Comparison of ENCODE assay signal across 8 cellular contexts in the genomic region with DNA sequence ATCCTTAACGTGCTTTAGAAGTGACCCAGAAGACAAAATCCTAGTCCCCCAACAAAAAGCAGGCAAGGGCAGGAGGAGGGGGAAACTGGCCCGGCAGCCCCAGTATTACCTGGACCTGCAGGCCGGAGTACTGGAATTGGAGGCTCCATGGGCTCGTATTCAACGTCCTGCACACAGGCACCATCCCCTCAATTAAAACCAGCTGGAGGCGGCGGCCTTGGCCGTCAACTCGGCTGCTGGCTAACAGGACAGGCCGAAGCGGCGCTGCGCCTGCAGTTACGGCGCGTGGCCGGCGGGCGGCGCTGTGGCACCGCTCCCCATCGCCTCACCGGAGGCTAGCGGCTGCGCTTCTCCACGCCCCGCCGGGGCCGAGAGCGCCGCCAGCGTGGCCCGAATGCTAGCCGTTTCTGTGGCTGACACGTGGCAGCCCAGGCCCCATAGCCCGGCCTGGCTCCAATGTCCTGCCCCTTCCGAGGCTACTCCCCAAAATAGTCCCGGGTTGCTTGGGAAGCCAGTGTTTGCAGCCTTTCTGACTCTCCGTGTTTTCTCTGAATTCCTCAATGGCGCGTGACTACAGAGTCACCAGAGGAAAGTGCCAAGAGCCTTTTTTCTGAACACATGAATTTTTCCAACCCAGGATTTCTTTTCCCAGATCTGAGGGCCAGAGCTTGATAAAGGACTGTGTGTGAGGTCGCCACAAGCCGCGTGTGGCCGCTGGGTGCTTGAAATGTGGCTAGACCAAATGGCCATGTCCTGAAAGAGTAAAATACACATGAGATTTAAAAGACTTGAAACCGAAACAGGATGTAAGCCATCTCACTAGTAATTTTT.
DNase-seq lines count a peak whose midpoint lies in the region; ATAC-seq, FAIRE-seq and TF ChIP-seq lines count a peak whose summit lies in the region.

No MANE protein-coding gene starts in this region.

- peaks cover 1% of the 10 kb centered on the region for H3K27me3 Mint-ChIP-seq in activated naive CD8-positive, alpha-beta T cell

- FAIRE-seq in pancreas (lab: Jason Lieb, UNC), result no peak

- peak overlapping the region; percentile 31; the same call in 1 of the 2 replicates for H3K27ac ChIP-seq in SK-N-MC
- peak overlapping the region; percentile 71 to 93 (median 89) for H3K27ac ChIP-seq in pancreas
- H3K27ac ChIP-seq in tibial artery, result peak overlapping the region; percentile 81 to 85

- DNase-seq in GM04503 (ENCODE audit: low read depth) (peak; percentile 90), HCEC 1CT (peak; percentile 99), MG63 (peak; percentile 97), SK-N-MC (ENCODE audit: low read depth, low spot score) (peak; percentile 26), head of caudate nucleus (peak; percentile 73 to 95 (median 88)), pancreas (peak; percentile 89 to 97 (median 96)), tibial artery (peak; percentile 93 to 97)

- H3K9me3 ChIP-seq in MG63 (no peaks in the 10 kb centered on the region), SK-N-MC (ENCODE audit: low read depth, low read length) (no peaks in the 10 kb centered on the region), pancreas (no peaks in the 10 kb centered on the region), tibial artery (no peaks in the 10 kb centered on the region)

- intact Hi-C loops in head of caudate nucleus (cut with DNase I) (loop anchor here (2.0 to 10.0 kb wide), 2 partner anchors 169 to 249 kb away; partner anchors contain the start of genes AIDA and BROX), pancreas (cut with DNase I) (loop anchor here in 2 of 3 donors (5.0 to 10.0 kb wide), 2 partner anchors 167 to 169 kb away; no protein-coding TSS in a partner anchor), tibial artery (cut with DNase I; ENCODE audit: low total_unique reads) (loop anchor here (1.0 to 5.0 kb wide), 2 partner anchors 152 to 169 kb away; partner anchors contain the start of gene MIA3)

- ATAC-seq in pancreas, result peak; percentile 95 to 98 (median 98)

- peak overlapping the region; percentile 93 for H3K27ac Mint-ChIP-seq in activated naive CD8-positive, alpha-beta T cell

- H3K4me1 ChIP-seq in pancreas (peaks cover 5 to 14% (median 10%) of the 10 kb centered on the region in 3 donors), tibial artery (peaks cover 0 to 11% (median 0%) of the 10 kb centered on the region in 4 donors)

- H3K36me3 Mint-ChIP-seq in activated naive CD8-positive, alpha-beta T cell, result no peaks in the 10 kb centered on the region

- TF ChIP-seq CTCF in pancreas (IDR thresholded peaks at IDR 0.05) (peak; percentile 99 to 100 (median 100)), tibial artery (IDR thresholded peaks at IDR 0.05) (peak; percentile 99 to 100)

- H3K9ac ChIP-seq in SK-N-MC (ENCODE audit: insufficient read length), result peak overlapping the region; percentile 86

- peak overlapping the region; percentile 48 for H3K4me3 ChIP-seq in MG63
- peak overlapping the region; percentile 83 for H3K4me3 ChIP-seq in SK-N-MC
- H3K4me3 ChIP-seq in pancreas, result peak overlapping the region in 3 of 4 donors; percentile 6 to 36 (median 31)
- H3K4me3 ChIP-seq in tibial artery, result peak overlapping the region; percentile 50 to 52

- H3K36me3 ChIP-seq in MG63, result no peaks in the 10 kb centered on the region
- no peaks in the 10 kb centered on the region for H3K36me3 ChIP-seq in SK-N-MC (ENCODE audit: insufficient read depth, low read length)
- H3K36me3 ChIP-seq in pancreas, result no peaks in the 10 kb centered on the region
- H3K36me3 ChIP-seq in tibial artery, result no peaks in the 10 kb centered on the region

- H3K4me3 Mint-ChIP-seq in activated naive CD8-positive, alpha-beta T cell, result peak overlapping the region; percentile 88

- WGBS in pancreas, 2 donors, result 0 to 1% methylated on average over 39 to 46 of the region's 46 CpGs

- no peaks in the 10 kb centered on the region for H3K9me3 Mint-ChIP-seq in activated naive CD8-positive, alpha-beta T cell (ENCODE audit: low read depth)

- H3K4me1 Mint-ChIP-seq in activated naive CD8-positive, alpha-beta T cell (ENCODE audit: low read depth), result peaks cover 10% of the 10 kb centered on the region

- no peaks in the 10 kb centered on the region for H3K27me3 ChIP-seq in MG63
- H3K27me3 ChIP-seq in pancreas, result no peaks in the 10 kb centered on the region
- H3K27me3 ChIP-seq in tibial artery, result no peaks in the 10 kb centered on the region

Comparison
In these comparisons a context has a peak if more than half of its experiments do, and no peak if none do; other contexts are left out.
1. Peak in every context shown above with its lines: DNase-seq, ATAC-seq, H3K4me3 ChIP-seq and H3K27ac ChIP-seq.
2. DNase-seq: peak in every context shown above with its lines; median percentile 99 in HCEC 1CT; 97 in MG63; 96 in pancreas; 95 in tibial artery; 90 in GM04503; 88 in head of caudate nucleus; 26 in SK-N-MC.
3. H3K4me3 ChIP-seq: peak in every context shown above with its lines; median percentile 83 in SK-N-MC; 51 in tibial artery; 48 in MG63; 31 in pancreas.
4. H3K27ac ChIP-seq: peak in every context shown above with its lines; median percentile 89 in pancreas; 83 in tibial artery; 31 in SK-N-MC.